In the genomic region with DNA sequence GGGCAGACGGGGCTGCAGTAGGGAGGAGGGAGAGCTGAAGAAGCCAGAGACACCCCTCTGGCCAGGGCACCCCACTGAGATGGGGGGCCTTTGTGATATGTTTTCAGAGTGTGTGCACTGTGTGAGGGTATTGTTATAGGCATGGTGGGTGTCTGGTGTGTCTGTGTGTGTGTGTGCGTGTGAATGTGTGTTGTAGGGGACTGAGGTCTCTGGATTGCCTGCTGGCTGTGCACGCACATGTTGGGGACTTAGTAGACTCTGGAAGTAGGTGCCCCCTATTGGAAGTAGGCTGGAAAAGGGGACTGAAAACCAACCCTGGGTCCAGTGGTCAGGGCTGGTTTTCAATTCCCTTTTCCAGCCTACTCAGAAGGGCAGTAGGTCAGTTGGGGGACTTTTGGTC, we compare ENCODE assay signal across 18 cellular contexts.
DNase-seq lines count a peak whose midpoint lies in the region; ATAC-seq and TF ChIP-seq lines count a peak whose summit lies in the region.
"Had no signal": no experiment of that assay in that cellular context is flagged by ENCODE, and none has a peak within 500 bp of the region (broad histone marks: within the 10 kb centered on the region; RNA-seq: fewer than 3 reads in every experiment).

No MANE protein-coding gene starts in this region.

- DNase-seq in CD1c-positive myeloid dendritic cell (ENCODE audit: extremely low spot score) (peak; percentile 2), H9 (no peak), ecto neural progenitor cell (ENCODE audit: low spot score) (peak; percentile 39), mesenteric fat pad (ENCODE audit: low spot score) (peak; percentile 68), hepatic stellate cell (ENCODE audit: low spot score) (no peak)
- no peak for DNase-seq in activated naive CD4-positive, alpha-beta T cell treated with anti-CD3 and anti-CD28 coated beads, Interleukin-2, amount 50 U/mL, for 72 hours (ENCODE audit: low spot score in 2 of 2)
- DNase-seq: BE2C; CD4-positive, CD25-positive, alpha-beta regulatory T cell; DMS79; MV-4-11; NCI-H1694; NCI-H2081 treated with DMSO at 0.1 percent for 48 hours; NCI-H446 treated with DMSO at 0.1 percent for 48 hours; NCI-H526 treated with DMSO at 0.1 percent for 48 hours; PC-3; Right ventricle myocardium superior had no signal

- H2AK5ac ChIP-seq in H9 (ENCODE audit: insufficient read length, low read length), result no peak overlapping the region

- no peak overlapping the region for H4K91ac ChIP-seq in H9 (ENCODE audit: insufficient read length, low read depth, low read length)

- H3K56ac ChIP-seq in H9 (ENCODE audit: insufficient read length, low read depth, low read length), result no peak overlapping the region

- H3K4me2 ChIP-seq in H9 (ENCODE audit: insufficient read depth, insufficient read length, low read length), result no peak overlapping the region
- H3K4me2 ChIP-seq: KMS-11 had no signal

- WGBS in H9 (ENCODE audit: extremely low coverage, insufficient read length, low lambda C conversion rate), result no CpG with 5 or more reads among the region's 3 CpGs

- H3K27ac ChIP-seq in H9 (ENCODE audit: insufficient read length, low read depth, low read length), result no peak overlapping the region
- H3K27ac ChIP-seq: KMS-11 had no signal

- H2BK15ac ChIP-seq in H9 (ENCODE audit: low read depth, low read length), result no peak overlapping the region

- H3K9me3 Mint-ChIP-seq in H9, result no peaks in the 10 kb centered on the region
- H3K9me3 Mint-ChIP-seq in activated naive CD4-positive, alpha-beta T cell treated with anti-CD3 and anti-CD28 coated beads, Interleukin-2, amount 50 U/mL, for 72 hours, result no peaks in the 10 kb centered on the region
- H3K9me3 Mint-ChIP-seq: CD4-positive, CD25-positive, alpha-beta regulatory T cell had no signal

- no peaks in the 10 kb centered on the region for H3K9me3 ChIP-seq in H9 (ENCODE audit: control insufficient read depth, low read depth, low read length)
- H3K9me3 ChIP-seq: BE2C had no signal

- no peak overlapping the region for H3K14ac ChIP-seq in H9 (ENCODE audit: insufficient read depth, low read length)

- no peak overlapping the region for H3K4me3 Mint-ChIP-seq in H9
- H3K4me3 Mint-ChIP-seq: CD4-positive, CD25-positive, alpha-beta regulatory T cell had no signal

- no peak overlapping the region for H3K9ac ChIP-seq in H9 (ENCODE audit: extremely low read depth, insufficient read length, low read length)
- H3K9ac ChIP-seq: KMS-11 had no signal

- H3K27ac Mint-ChIP-seq in H9, result no peak overlapping the region; a peak in 1 of 7 replicates
- no peak overlapping the region for H3K27ac Mint-ChIP-seq in activated naive CD4-positive, alpha-beta T cell treated with anti-CD3 and anti-CD28 coated beads, Interleukin-2, amount 50 U/mL, for 72 hours
- H3K27ac Mint-ChIP-seq: CD4-positive, CD25-positive, alpha-beta regulatory T cell had no signal

- H3K4me1 Mint-ChIP-seq in H9, result no peaks in the 10 kb centered on the region
- H3K4me1 Mint-ChIP-seq: CD4-positive, CD25-positive, alpha-beta regulatory T cell had no signal

- H3K79me2 ChIP-seq in H9 (ENCODE audit: insufficient read depth, low read length), result no peaks in the 10 kb centered on the region

- no peak overlapping the region for H2BK120ac ChIP-seq in H9 (ENCODE audit: low read depth, low read length, poor library complexity, severe bottlenecking)

- H2BK5ac ChIP-seq in H9 (ENCODE audit: insufficient read length, low read length), result no peak overlapping the region

- no peak overlapping the region for H4K8ac ChIP-seq in H9 (replicated peaks; ENCODE audit: insufficient read length, low read depth, low read length)

- H3K27me3 ChIP-seq in H9 (ENCODE audit: insufficient read depth, low read length), result no peaks in the 10 kb centered on the region

- no peak overlapping the region for H3K23ac ChIP-seq in H9 (ENCODE audit: insufficient read length, low read depth, low read length)

- H3K27me3 Mint-ChIP-seq in H9 (ENCODE audit: low read depth), result peaks cover 82% of the 10 kb centered on the region

- H3K79me1 ChIP-seq in H9 (ENCODE audit: insufficient read depth, low read depth, low read length, poor library complexity, severe bottlenecking), result no peaks in the 10 kb centered on the region

- H3K4ac ChIP-seq in H9 (ENCODE audit: low read depth, low read length), result no peak overlapping the region

- H3K36me3 Mint-ChIP-seq in H9 (ENCODE audit: insufficient read depth in 1 of 3, low read depth in 3 of 3), result no peaks in the 10 kb centered on the region
- H3K36me3 Mint-ChIP-seq in activated naive CD4-positive, alpha-beta T cell treated with anti-CD3 and anti-CD28 coated beads, Interleukin-2, amount 50 U/mL, for 72 hours, result no peaks in the 10 kb centered on the region
- H3K36me3 Mint-ChIP-seq: CD4-positive, CD25-positive, alpha-beta regulatory T cell had no signal

- no peaks in the 10 kb centered on the region for H4K20me1 ChIP-seq in H9 (ENCODE audit: control insufficient read depth, insufficient read depth, insufficient read length)

- H3K18ac ChIP-seq in H9 (ENCODE audit: insufficient read length, low read depth, low read length), result no peak overlapping the region

- no peaks in the 10 kb centered on the region for H3K23me2 ChIP-seq in H9 (ENCODE audit: insufficient read length, low read depth, low read length, poor library complexity, severe bottlenecking)

- no peak overlapping the region for H4K5ac ChIP-seq in H9 (ENCODE audit: insufficient read length, low read depth, low read length)

- H3T11ph ChIP-seq in H9 (ENCODE audit: low read length), result no peak overlapping the region

- peak; percentile 32; the same call in 2 of the 3 replicates for TF ChIP-seq CTCF in H9 (conservative IDR thresholded peaks at IDR 0.05)

- no peak overlapping the region for H2AFZ ChIP-seq in H9 (ENCODE audit: low read length)

- H2BK12ac ChIP-seq in H9 (ENCODE audit: insufficient read length, low read depth, low read length), result no peak overlapping the region

- no peaks in the 10 kb centered on the region for H3K4me1 ChIP-seq in H9 (ENCODE audit: insufficient read depth, low read length)
- H3K4me1 ChIP-seq: BE2C had no signal

- no peak overlapping the region for H2BK20ac ChIP-seq in H9 (ENCODE audit: low read depth, low read length, poor library complexity, severe bottlenecking)

- ATAC-seq in HG03025 (IDR thresholded peaks at IDR 0.05; ENCODE audit: low FRiP score, unreplicated experiment), result no peak
- no peak for ATAC-seq in activated naive CD4-positive, alpha-beta T cell treated with anti-CD3 and anti-CD28 coated beads, Interleukin-2, amount 50 U/mL, for 72 hours
- ATAC-seq: PC-3 had no signal

Comparison
In these comparisons a context has a peak if more than half of its experiments do, and no peak if none do; other contexts are left out.
1. DNase-seq: peak in CD1c-positive myeloid dendritic cell (single experiment), ecto neural progenitor cell (single experiment) and mesenteric fat pad (single experiment); none in H9 (single experiment), activated naive CD4-positive, alpha-beta T cell treated with anti-CD3 and anti-CD28 coated beads, Interleukin-2, amount 50 U/mL, for 72 hours (0 of 2) and hepatic stellate cell (single experiment).